10 cellular contexts compared by ENCODE assay signal in the genomic region with DNA sequence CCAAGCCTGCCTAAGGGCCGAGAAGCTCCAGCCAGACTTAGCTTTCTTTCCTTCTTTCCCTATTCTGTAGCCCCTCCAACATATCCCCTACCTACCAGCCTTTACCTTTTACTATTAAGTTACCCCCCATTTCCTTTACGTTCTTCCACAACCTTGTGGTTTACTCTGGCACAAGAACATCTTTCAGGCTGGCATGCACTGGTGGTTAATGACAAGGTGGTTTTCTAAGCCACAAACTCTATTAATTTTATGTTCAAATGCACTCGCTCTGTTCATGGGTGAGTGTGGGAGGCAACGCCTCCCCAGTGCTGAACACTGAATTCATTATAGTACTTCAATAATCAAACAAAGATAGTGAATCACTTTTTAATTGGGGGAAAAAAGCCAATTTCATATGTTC.
A peak's percentile ranks its signal among the peaks of the same experiment; 100 is the strongest.
DNase-seq lines count a peak whose midpoint lies in the region; ATAC-seq and TF ChIP-seq lines count a peak whose summit lies in the region.
"Had no signal": no experiment of that assay in that cellular context is flagged by ENCODE, and none has a peak within 500 bp of the region (broad histone marks: within the 10 kb centered on the region; RNA-seq: fewer than 3 reads in every experiment).

No MANE protein-coding gene starts in this region.

- H3K27me3 Mint-ChIP-seq in activated naive CD4-positive, alpha-beta T cell treated with anti-CD3 and anti-CD28 coated beads, Interleukin-2, amount 10 ng/mL, durations not matched to agents 7 days and 5 days: no peaks in the 10 kb centered on the region

- POLR2A ChIA-PET in PC-3 (lab: Charles Lee; ENCODE audit: unreplicated experiment): no interaction called here

- no peak overlapping the region for H3K4me3 ChIP-seq in PC-3 (ENCODE audit: low read length)
- peak overlapping the region in 1 of 8 donors; percentile 5 for H3K4me3 ChIP-seq in spleen
- no peak overlapping the region for H3K4me3 ChIP-seq in transverse colon
- H3K4me3 ChIP-seq: cardiac muscle cell, thoracic aorta had no signal

- intact Hi-C loops in PC-3 (cut with micrococcal nuclease): no loop called here
- intact Hi-C loops in spleen (cut with DNase I; ENCODE audit: low total_unique reads): no loop called here
- intact Hi-C loops in transverse colon (cut with DNase I; ENCODE audit: low total_unique reads): no loop called here

- no peaks in the 10 kb centered on the region for H3K9me3 Mint-ChIP-seq in activated naive CD4-positive, alpha-beta T cell treated with anti-CD3 and anti-CD28 coated beads, Interleukin-2, amount 10 ng/mL, durations not matched to agents 7 days and 5 days

- TF ChIP-seq POLR2A in spleen (IDR thresholded peaks at IDR 0.05): no peak
- TF ChIP-seq POLR2A in transverse colon (IDR thresholded peaks at IDR 0.05): no peak

- peaks cover 81% of the 10 kb centered on the region for H3K4me1 Mint-ChIP-seq in activated naive CD4-positive, alpha-beta T cell treated with anti-CD3 and anti-CD28 coated beads, Interleukin-2, amount 10 ng/mL, durations not matched to agents 7 days and 5 days

- H3K27me3 ChIP-seq in PC-3 (ENCODE audit: low read length): no peaks in the 10 kb centered on the region
- H3K27me3 ChIP-seq in spleen (replicated peaks in 1 of 7): no peaks in the 10 kb centered on the region
- no peaks in the 10 kb centered on the region for H3K27me3 ChIP-seq in transverse colon
- H3K27me3 ChIP-seq: cardiac muscle cell had no signal

- H3K4me3 Mint-ChIP-seq in activated naive CD4-positive, alpha-beta T cell treated with anti-CD3 and anti-CD28 coated beads, Interleukin-2, amount 10 ng/mL, durations not matched to agents 7 days and 5 days: no peak overlapping the region

- no peaks in the 10 kb centered on the region for H3K9me3 ChIP-seq in PC-3 (ENCODE audit: low read length)
- no peaks in the 10 kb centered on the region for H3K9me3 ChIP-seq in spleen
- H3K9me3 ChIP-seq in transverse colon: no peaks in the 10 kb centered on the region
- H3K9me3 ChIP-seq: thoracic aorta had no signal

- CTCF ChIA-PET in PC-3 (lab: Charles Lee): interaction anchor here (0.8 kb wide), 1 partner anchor 160 kb away, joined by 5 read pairs; no protein-coding TSS in a partner anchor
- CTCF ChIA-PET in activated naive CD4-positive, alpha-beta T cell treated with anti-CD3 and anti-CD28 coated beads, Interleukin-2, amount 10 ng/mL, durations not matched to agents 7 days and 5 days (lab: Charles Lee): interaction anchor here (0.6 to 1.4 kb wide), 2 partner anchors 160 to 231 kb away, joined by 3 read pairs; no protein-coding TSS in a partner anchor

- no peaks in the 10 kb centered on the region for H4K20me1 ChIP-seq in PC-3 (ENCODE audit: low read length)

- no peak overlapping the region for H3K9ac ChIP-seq in PC-3 (ENCODE audit: low read length)

- H3K9me2 ChIP-seq in PC-3 (replicated peaks; ENCODE audit: low read length): no peaks in the 10 kb centered on the region

- H3K27ac Mint-ChIP-seq in activated naive CD4-positive, alpha-beta T cell treated with anti-CD3 and anti-CD28 coated beads, Interleukin-2, amount 10 ng/mL, durations not matched to agents 7 days and 5 days: peak overlapping the region; percentile 1

- no peak for TF ChIP-seq EP300 in transverse colon (IDR thresholded peaks at IDR 0.05; ENCODE audit: low read depth)

- WGBS in spleen, 5 donors: 25 to 44% (median 36%) methylated on average over 4 of the region's 4 CpGs
- WGBS in transverse colon (ENCODE audit: low coverage in 1 of 2), 2 donors: 79 to 88% methylated on average over 4 of the region's 4 CpGs

- H2AFZ ChIP-seq in PC-3 (ENCODE audit: low read length): no peak overlapping the region

- H3K27ac ChIP-seq in PC-3 (ENCODE audit: low read length): no peak overlapping the region
- peak overlapping the region in 7 of 8 donors; percentile 23 to 91 (median 80) for H3K27ac ChIP-seq in spleen
- no peak overlapping the region for H3K27ac ChIP-seq in transverse colon
- H3K27ac ChIP-seq: cardiac muscle cell, thoracic aorta had no signal

- peaks cover 6% of the 10 kb centered on the region; the same call in 1 of the 2 replicates for H3K36me3 ChIP-seq in PC-3 (ENCODE audit: low read depth, low read length)
- no peaks in the 10 kb centered on the region for H3K36me3 ChIP-seq in spleen
- H3K36me3 ChIP-seq in transverse colon: no peaks in the 10 kb centered on the region
- H3K36me3 ChIP-seq: cardiac muscle cell, thoracic aorta had no signal

- H3F3A ChIP-seq in PC-3 (ENCODE audit: low read length, unreplicated experiment): no peaks in the 10 kb centered on the region

- BruUV-seq in PC-3 (replicated peaks; lab: Mats Ljungman, UMichigan): no TSS peak

- H3K79me2 ChIP-seq in PC-3 (ENCODE audit: low read length): peaks cover 74% of the 10 kb centered on the region

- DNase-seq in H4 (ENCODE audit: low spot score): peak; percentile 58
- peak; percentile 30 for DNase-seq in PC-3
- DNase-seq in activated naive CD4-positive, alpha-beta T cell treated with anti-CD3 and anti-CD28 coated beads, Interleukin-2, amount 10 ng/mL, durations not matched to agents 7 days and 5 days: no peak
- no peak for DNase-seq in spleen
- no peak for DNase-seq in transverse colon
- DNase-seq in DMS53 (lab: John Stamatoyannopoulos, UW): no peak
- DNase-seq: NCI-H2171 had no signal

- no peak for TF ChIP-seq CTCF in PC-3 (conservative IDR thresholded peaks at IDR 0.05; ENCODE audit: low read depth, low read length)
- no peak for TF ChIP-seq CTCF in spleen (IDR thresholded peaks at IDR 0.05 in 8 of 11, conservative IDR thresholded peaks at IDR 0.05 in 3 of 11)
- TF ChIP-seq CTCF in transverse colon (IDR thresholded peaks at IDR 0.05): no peak

- in situ Hi-C loops in transverse colon (cut with MboI; ENCODE audit: low pct_ligation_motif_present in 1 of 4, low pct_unique_long_range_greater_than_20kb in 1 of 4, low sequenced_read_pairs in 3 of 4): no loop called here

- H3K36me3 Mint-ChIP-seq in activated naive CD4-positive, alpha-beta T cell treated with anti-CD3 and anti-CD28 coated beads, Interleukin-2, amount 10 ng/mL, durations not matched to agents 7 days and 5 days: peaks cover 22% of the 10 kb centered on the region

- peak; percentile 86 for ATAC-seq in PC-3
- ATAC-seq in HG02884 (IDR thresholded peaks at IDR 0.05; ENCODE audit: unreplicated experiment): no peak

- no peak overlapping the region for H3K4me2 ChIP-seq in PC-3 (ENCODE audit: low read length)

- H3K4me1 ChIP-seq in PC-3 (ENCODE audit: insufficient read depth, low read length): peaks cover 5% of the 10 kb centered on the region; the same call in 1 of the 2 replicates
- H3K4me1 ChIP-seq in spleen: peaks cover 8 to 74% (median 50%) of the 10 kb centered on the region in 6 donors
- H3K4me1 ChIP-seq in transverse colon: peaks cover 0 to 5% (median 0%) of the 10 kb centered on the region in 4 donors

Comparison
In these comparisons a context has a peak if more than half of its experiments do, and no peak if none do; other contexts are left out.
1. DNase-seq: peak in H4 (single experiment) and PC-3 (single experiment); none in activated naive CD4-positive, alpha-beta T cell treated with anti-CD3 and anti-CD28 coated beads, Interleukin-2, amount 10 ng/mL, durations not matched to agents 7 days and 5 days (single experiment), spleen (single experiment), transverse colon (single experiment) and DMS53 (single experiment).
2. H3K27ac ChIP-seq: peak in spleen (7 of 8); none in PC-3 (single experiment) and transverse colon (0 of 4).